9 cellular contexts compared by ENCODE assay signal in genomic region chr6:23349521-23350147, GRCh38.
DNase-seq lines count a peak whose midpoint lies in the region; ATAC-seq and TF ChIP-seq lines count a peak whose summit lies in the region.
"Had no signal": no experiment of that assay in that cellular context is flagged by ENCODE, and none has a peak within 500 bp of the region (broad histone marks: within the 10 kb centered on the region; RNA-seq: fewer than 3 reads in every experiment).

No MANE protein-coding gene starts in this region.

- TF ChIP-seq CTCF in AG09309 (IDR thresholded peaks at IDR 0.05; ENCODE audit: control insufficient read depth, insufficient read depth, low read depth, low read length, missing control alignments), result no peak
- TF ChIP-seq CTCF in RWPE1 (conservative IDR thresholded peaks at IDR 0.05; ENCODE audit: low read depth), result no peak
- TF ChIP-seq CTCF in fibroblast of villous mesenchyme (IDR thresholded peaks at IDR 0.05; ENCODE audit: insufficient read depth, low read depth, low read length), result no peak

- no peak overlapping the region for H3K27ac ChIP-seq in RWPE1

- ATAC-seq in sciatic nerve, result no peak
- no peak for ATAC-seq in Right ventricle myocardium superior (ENCODE audit: poor library complexity)

- POLR2A ChIA-PET in RWPE1 (lab: Yijun Ruan, JAX; ENCODE audit: low non-redundant PET), result no interaction called here

- CTCF ChIA-PET in RWPE1 (lab: Yijun Ruan, JAX), result no interaction called here

- DNase-seq in AG09309 (ENCODE audit: low read depth) (peak; percentile 66), HT-29 (ENCODE audit: low spot score) (peak; percentile 12), RWPE1 (ENCODE audit: low spot score) (peak; percentile 61), fibroblast of villous mesenchyme (ENCODE audit: low read depth) (peak; percentile 45), NCI-H1048 (lab: John Stamatoyannopoulos, UW) (no peak), sciatic nerve (ENCODE audit: low spot score) (no peak), Right ventricle myocardium superior (no peak)
- no peak for DNase-seq in stimulated activated CD4-positive, alpha-beta T cell treated with anti-CD3 and anti-CD28 coated beads, Interleukin-4, amount 100 ng/mL, for 1 hour
- DNase-seq: effector CD8-positive, alpha-beta T cell had no signal

- intact Hi-C loops in sciatic nerve (cut with DNase I) (no loop called here), Right ventricle myocardium superior (cut with DNase I) (no loop called here)

- H3K4me3 ChIP-seq in AG09309 (ENCODE audit: control insufficient read depth, low read depth, low read length) (no peak overlapping the region), fibroblast of villous mesenchyme (ENCODE audit: low read depth, low read length) (no peak overlapping the region)

Comparison
In these comparisons a context has a peak if more than half of its experiments do, and no peak if none do; other contexts are left out.
1. DNase-seq: peak in AG09309 (single experiment), HT-29 (single experiment), RWPE1 (single experiment) and fibroblast of villous mesenchyme (single experiment); none in NCI-H1048 (single experiment), sciatic nerve (single experiment), Right ventricle myocardium superior (single experiment) and stimulated activated CD4-positive, alpha-beta T cell treated with anti-CD3 and anti-CD28 coated beads, Interleukin-4, amount 100 ng/mL, for 1 hour (single experiment).